11 cellular contexts compared by ENCODE assay signal in the genomic region with DNA sequence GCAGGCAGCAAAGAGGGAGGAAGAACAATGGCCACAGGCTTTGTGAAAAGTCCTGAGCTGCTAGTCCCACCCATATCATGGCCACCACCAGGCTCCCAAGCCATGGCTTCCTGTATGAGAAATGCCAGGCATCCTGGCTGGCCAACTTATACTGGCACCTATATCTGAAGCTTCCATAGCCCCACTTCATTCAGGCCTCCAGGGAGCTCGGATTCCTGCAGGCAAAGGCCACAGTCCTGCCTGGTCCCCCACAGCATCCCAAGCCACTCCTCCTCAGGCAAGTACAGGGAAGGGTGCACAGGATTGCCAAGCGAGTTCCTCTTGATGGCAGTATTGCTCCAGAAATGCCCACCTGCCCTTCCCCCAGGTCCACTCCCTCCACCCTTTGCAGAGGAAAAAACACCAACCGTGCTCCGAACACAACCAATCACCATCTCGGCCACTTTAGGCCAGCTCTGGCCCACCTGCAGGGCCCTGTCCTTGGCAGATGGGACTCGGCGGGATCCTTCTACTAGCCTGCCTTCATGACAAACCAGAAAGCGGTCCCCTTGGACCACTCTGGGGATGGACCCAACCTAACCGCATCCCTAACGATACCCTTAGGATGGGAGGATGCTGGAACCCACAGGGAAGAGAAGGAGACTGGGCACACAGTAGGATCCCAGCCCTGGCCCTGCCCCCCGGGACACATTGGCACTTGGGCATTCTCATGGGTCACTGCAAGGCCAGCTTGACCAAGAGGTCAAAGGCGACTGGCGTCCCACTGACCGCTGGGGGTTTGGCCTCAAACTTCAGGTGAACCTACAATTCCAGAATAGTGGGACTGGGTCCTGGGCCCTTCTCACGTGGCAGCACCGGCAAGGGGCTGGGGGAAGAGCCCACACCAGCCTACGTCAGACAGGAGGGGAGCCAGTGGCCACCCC.
DNase-seq lines count a peak whose midpoint lies in the region; ATAC-seq and TF ChIP-seq lines count a peak whose summit lies in the region.
"Had no signal": no experiment of that assay in that cellular context is flagged by ENCODE, and none has a peak within 500 bp of the region (broad histone marks: within the 10 kb centered on the region; RNA-seq: fewer than 3 reads in every experiment).

No MANE protein-coding gene starts in this region.

- H3K4me2 ChIP-seq in mesendoderm (ENCODE audit: low read length) = no peak overlapping the region

- DNase-seq in GM06990 (ENCODE audit: extremely low read depth, insufficient read length) (peak; percentile 47), NCI-H1092 treated with DMSO at 0.1 percent for 48 hours (lab: John Stamatoyannopoulos, UW) (peak; percentile 74), WERI-Rb-1 (peak; percentile 95), mesendoderm (peak; percentile 63), activated gamma-delta T cell (lab: John Stamatoyannopoulos, UW) (no peak), islet precursor cell (no peak)
- DNase-seq: amniotic stem cell, foreskin fibroblast had no signal

- WGBS in mesendoderm (ENCODE audit: extremely low coverage, insufficient coverage, low lambda C conversion rate) = no CpG with 5 or more reads among the region's 17 CpGs

- H3K27ac ChIP-seq in WERI-Rb-1 (peak overlapping the region; percentile 84), mesendoderm (ENCODE audit: low read depth, low read length) (no peak overlapping the region)
- H3K27ac ChIP-seq: neutrophil had no signal

- no peak overlapping the region for H3K18ac ChIP-seq in mesendoderm (ENCODE audit: low read length)

- no peaks in the 10 kb centered on the region; the same call in 1 of the 2 replicates for H3K36me3 ChIP-seq in GM06990 (ENCODE audit: control insufficient read depth, insufficient read depth, low read length)
- H3K36me3 ChIP-seq in WERI-Rb-1 = no peaks in the 10 kb centered on the region
- H3K36me3 ChIP-seq in mesendoderm (ENCODE audit: control insufficient read depth, insufficient read depth, low read length) = no peaks in the 10 kb centered on the region
- H3K36me3 ChIP-seq: neutrophil had no signal

- no peak overlapping the region for H3K23ac ChIP-seq in mesendoderm (ENCODE audit: low read length)

- H2AK5ac ChIP-seq in mesendoderm (ENCODE audit: low read length) = no peak overlapping the region

- peaks cover 18% of the 10 kb centered on the region for H3K79me2 ChIP-seq in mesendoderm (ENCODE audit: control insufficient read depth, insufficient read depth, low read length)

- no peak for TF ChIP-seq CTCF in GM06990 (IDR thresholded peaks at IDR 0.05; ENCODE audit: insufficient read depth, low read length, poor library complexity, severe bottlenecking)
- TF ChIP-seq CTCF in WERI-Rb-1 (IDR thresholded peaks at IDR 0.05; ENCODE audit: low read depth, low read length) = peak; percentile 74

- no peak overlapping the region for H2BK15ac ChIP-seq in mesendoderm (replicated peaks; ENCODE audit: low read depth)

- H2BK5ac ChIP-seq in mesendoderm (ENCODE audit: low read length) = no peak overlapping the region

- ATAC-seq in GM19035 (IDR thresholded peaks at IDR 0.05; ENCODE audit: unreplicated experiment) = no peak
- no peak for ATAC-seq in GM21381 (IDR thresholded peaks at IDR 0.05; ENCODE audit: unreplicated experiment)

- peaks cover 6% of the 10 kb centered on the region for H3K79me1 ChIP-seq in mesendoderm (ENCODE audit: low read length)

- H3K4ac ChIP-seq in mesendoderm (ENCODE audit: low read depth, low read length) = no peak overlapping the region

- no peak overlapping the region for H3K9ac ChIP-seq in mesendoderm (ENCODE audit: low read length)

- no peaks in the 10 kb centered on the region for H3K9me3 ChIP-seq in WERI-Rb-1 (ENCODE audit: severe bottlenecking)
- H3K9me3 ChIP-seq: neutrophil had no signal

- no peaks in the 10 kb centered on the region for H3K4me1 ChIP-seq in mesendoderm (ENCODE audit: control insufficient read depth, low read depth, low read length)

- H2BK120ac ChIP-seq in mesendoderm (ENCODE audit: low read depth, low read length) = no peak overlapping the region

- H3K56ac ChIP-seq in mesendoderm (ENCODE audit: low read length) = peak overlapping the region; percentile 15

- H3K27me3 ChIP-seq in GM06990 (replicated peaks; ENCODE audit: control insufficient read depth, insufficient read depth, low read length) (no peaks in the 10 kb centered on the region), WERI-Rb-1 (ENCODE audit: insufficient read depth, low read depth, severe bottlenecking) (no peaks in the 10 kb centered on the region), mesendoderm (ENCODE audit: insufficient read depth, low read length, poor library complexity) (no peaks in the 10 kb centered on the region)
- H3K27me3 ChIP-seq: neutrophil had no signal

- no peak overlapping the region for H4K8ac ChIP-seq in mesendoderm (ENCODE audit: low read depth, low read length)

- no peak overlapping the region for H3K4me3 ChIP-seq in GM06990 (replicated peaks; ENCODE audit: low read depth, low read length)
- peak overlapping the region; percentile 5; the same call in 1 of the 2 replicates for H3K4me3 ChIP-seq in WERI-Rb-1 (ENCODE audit: low read depth, low read length)
- no peak overlapping the region for H3K4me3 ChIP-seq in mesendoderm (ENCODE audit: low read length)

- H4K5ac ChIP-seq in mesendoderm (ENCODE audit: low read length) = no peak overlapping the region

Comparison
In these comparisons a context has a peak if more than half of its experiments do, and no peak if none do; other contexts are left out.
1. DNase-seq: peak in GM06990 (single experiment), NCI-H1092 treated with DMSO at 0.1 percent for 48 hours (single experiment), WERI-Rb-1 (single experiment) and mesendoderm (single experiment); none in activated gamma-delta T cell (single experiment) and islet precursor cell (single experiment).